Comparison of ENCODE assay signal across 1 cellular context in the genomic region with DNA sequence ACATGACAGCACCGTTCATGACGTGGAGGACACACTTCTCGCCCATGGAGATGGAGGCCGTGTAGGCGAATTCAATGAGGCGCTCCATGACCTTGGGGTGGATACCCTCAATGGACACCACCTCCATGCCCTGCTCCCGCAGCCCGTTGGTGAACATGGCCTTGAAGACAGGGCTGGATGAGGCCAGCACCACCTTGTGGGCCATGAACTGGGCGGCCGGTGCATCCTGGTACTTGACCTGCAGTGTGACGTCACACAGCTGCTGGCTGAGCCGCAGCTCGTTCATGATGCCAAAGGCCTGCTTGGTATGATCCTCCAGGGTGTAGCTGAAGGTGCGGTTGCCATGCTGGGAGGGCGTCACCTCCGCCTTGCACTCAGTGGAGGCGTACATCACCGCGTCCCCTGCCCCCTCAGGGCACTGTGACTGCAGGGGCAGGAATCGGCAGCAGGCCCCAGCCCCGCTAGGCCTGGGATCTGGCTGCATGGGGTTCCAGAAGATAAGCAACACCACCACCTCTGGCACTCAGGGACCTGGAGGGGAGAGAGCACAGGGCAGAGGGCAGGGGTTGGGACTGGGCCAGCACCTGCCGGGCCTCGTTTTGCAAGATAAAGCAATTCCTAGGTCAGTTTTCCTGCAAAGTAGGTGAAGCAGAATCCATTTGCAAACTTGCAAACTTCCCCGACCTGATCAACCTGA.
TF ChIP-seq lines count a peak whose summit lies in the region.

No MANE protein-coding gene starts in this region.

TF ChIP-seq in HepG2, 621 proteins besides CTCF, POLR2A, EP300 and RAD21:
- TF ChIP-seq RXRA (CRISPR knock-in tag; IDR thresholded peaks at IDR 0.05): 0 out of 2 replicates have a peak, but pooled peaks have one; percentile 38
- TF ChIP-seq PAX8 (CRISPR knock-in tag; IDR thresholded peaks at IDR 0.05; ENCODE audit: borderline replicate concordance): no peak
- TF ChIP-seq ZNF367 (CRISPR knock-in tag; IDR thresholded peaks at IDR 0.05; ENCODE audit: borderline replicate concordance): no peak
- TF ChIP-seq, protein P1, sequence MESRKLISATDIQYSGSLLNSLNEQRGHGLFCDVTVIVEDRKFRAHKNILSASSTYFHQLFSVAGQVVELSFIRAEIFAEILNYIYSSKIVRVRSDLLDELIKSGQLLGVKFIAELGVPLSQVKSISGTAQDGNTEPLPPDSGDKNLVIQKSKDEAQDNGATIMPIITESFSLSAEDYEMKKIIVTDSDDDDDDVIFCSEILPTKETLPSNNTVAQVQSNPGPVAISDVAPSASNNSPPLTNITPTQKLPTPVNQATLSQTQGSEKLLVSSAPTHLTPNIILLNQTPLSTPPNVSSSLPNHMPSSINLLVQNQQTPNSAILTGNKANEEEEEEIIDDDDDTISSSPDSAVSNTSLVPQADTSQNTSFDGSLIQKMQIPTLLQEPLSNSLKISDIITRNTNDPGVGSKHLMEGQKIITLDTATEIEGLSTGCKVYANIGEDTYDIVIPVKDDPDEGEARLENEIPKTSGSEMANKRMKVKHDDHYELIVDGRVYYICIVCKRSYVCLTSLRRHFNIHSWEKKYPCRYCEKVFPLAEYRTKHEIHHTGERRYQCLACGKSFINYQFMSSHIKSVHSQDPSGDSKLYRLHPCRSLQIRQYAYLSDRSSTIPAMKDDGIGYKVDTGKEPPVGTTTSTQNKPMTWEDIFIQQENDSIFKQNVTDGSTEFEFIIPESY (CRISPR knock-in tag; IDR thresholded peaks at IDR 0.05): peak; percentile 50; the same call in 1 of the 2 replicates
- peak; percentile 54; the same call in 1 of the 2 replicates for TF ChIP-seq RBFOX2 (IDR thresholded peaks at IDR 0.05; ENCODE audit: low read depth, low read length)
- TF ChIP-seq, protein P2, sequence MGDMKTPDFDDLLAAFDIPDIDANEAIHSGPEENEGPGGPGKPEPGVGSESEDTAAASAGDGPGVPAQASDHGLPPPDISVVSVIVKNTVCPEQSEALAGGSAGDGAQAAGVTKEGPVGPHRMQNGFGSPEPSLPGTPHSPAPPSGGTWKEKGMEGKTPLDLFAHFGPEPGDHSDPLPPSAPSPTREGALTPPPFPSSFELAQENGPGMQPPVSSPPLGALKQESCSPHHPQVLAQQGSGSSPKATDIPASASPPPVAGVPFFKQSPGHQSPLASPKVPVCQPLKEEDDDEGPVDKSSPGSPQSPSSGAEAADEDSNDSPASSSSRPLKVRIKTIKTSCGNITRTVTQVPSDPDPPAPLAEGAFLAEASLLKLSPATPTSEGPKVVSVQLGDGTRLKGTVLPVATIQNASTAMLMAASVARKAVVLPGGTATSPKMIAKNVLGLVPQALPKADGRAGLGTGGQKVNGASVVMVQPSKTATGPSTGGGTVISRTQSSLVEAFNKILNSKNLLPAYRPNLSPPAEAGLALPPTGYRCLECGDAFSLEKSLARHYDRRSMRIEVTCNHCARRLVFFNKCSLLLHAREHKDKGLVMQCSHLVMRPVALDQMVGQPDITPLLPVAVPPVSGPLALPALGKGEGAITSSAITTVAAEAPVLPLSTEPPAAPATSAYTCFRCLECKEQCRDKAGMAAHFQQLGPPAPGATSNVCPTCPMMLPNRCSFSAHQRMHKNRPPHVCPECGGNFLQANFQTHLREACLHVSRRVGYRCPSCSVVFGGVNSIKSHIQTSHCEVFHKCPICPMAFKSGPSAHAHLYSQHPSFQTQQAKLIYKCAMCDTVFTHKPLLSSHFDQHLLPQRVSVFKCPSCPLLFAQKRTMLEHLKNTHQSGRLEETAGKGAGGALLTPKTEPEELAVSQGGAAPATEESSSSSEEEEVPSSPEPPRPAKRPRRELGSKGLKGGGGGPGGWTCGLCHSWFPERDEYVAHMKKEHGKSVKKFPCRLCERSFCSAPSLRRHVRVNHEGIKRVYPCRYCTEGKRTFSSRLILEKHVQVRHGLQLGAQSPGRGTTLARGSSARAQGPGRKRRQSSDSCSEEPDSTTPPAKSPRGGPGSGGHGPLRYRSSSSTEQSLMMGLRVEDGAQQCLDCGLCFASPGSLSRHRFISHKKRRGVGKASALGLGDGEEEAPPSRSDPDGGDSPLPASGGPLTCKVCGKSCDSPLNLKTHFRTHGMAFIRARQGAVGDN (CRISPR knock-in tag; IDR thresholded peaks at IDR 0.05): peak; percentile 40
- TF ChIP-seq AGO2 (optimal IDR thresholded peaks at IDR 0.05; ENCODE audit: low read depth, low read length): peak; percentile 82
TF ChIP-seq in HepG2: peak in this region for 5.
